Comparison of ENCODE assay signal across 29 cellular contexts in the genomic region with DNA sequence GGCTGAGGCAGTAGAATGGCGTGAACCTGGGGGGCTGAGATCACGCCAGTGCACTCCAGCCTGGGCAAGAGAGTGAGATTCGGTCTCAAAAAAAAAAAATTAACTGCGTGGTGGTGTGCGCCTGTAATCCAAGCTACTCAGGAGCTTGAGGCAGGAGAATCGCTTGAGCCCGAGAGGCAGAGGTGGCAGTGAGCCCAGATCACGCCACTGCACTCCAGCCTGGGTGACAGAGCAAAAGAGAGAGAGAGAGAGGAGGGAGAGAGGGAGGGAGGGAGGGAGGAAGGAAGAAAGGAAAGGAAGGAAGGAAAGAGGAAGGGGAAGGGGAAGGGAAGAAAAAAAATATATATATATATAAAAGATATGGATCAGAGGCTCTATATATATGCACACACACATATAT. TPM values are rescaled to one million over a fixed set of nuclear protein-coding genes. Genes with fewer than 3 reads are reported as not detected.
"Had no signal": no experiment of that assay in that cellular context is flagged by ENCODE, and none has a peak within 500 bp of the region (broad histone marks: within the 10 kb centered on the region; RNA-seq: fewer than 3 reads in every experiment).

No MANE protein-coding gene starts in this region.

- H3K27me3 ChIP-seq: foreskin keratinocyte, hepatocyte, neutrophil, pancreas, testis, upper lobe of left lung had no signal

- H3K4me1 ChIP-seq: colonic mucosa, foreskin keratinocyte, heart left ventricle, lower lobe of right lung, pancreas, spleen, tibial nerve, upper lobe of left lung had no signal

- ATAC-seq: foreskin keratinocyte; gastroesophageal sphincter; left lung; lower lobe of right lung; mucosa of descending colon; natural killer cell treated with Interleukin-12 subunit alpha and Interleukin-12 subunit beta and Interleukin-15 and Interleukin-18, amount 100 ng/mL, for 72 hours; pancreas; stimulated activated memory B cell treated with anti-CD40 and anti-IgM and Interleukin-4, amounts not matched to agents 10 μg/mL and 1 μg/mL and 100 μg/mL, for 72 hours; stimulated activated naive CD8-positive, alpha-beta T cell treated with anti-CD3 and anti-CD28 coated beads, Interleukin-15, Interleukin-2, amounts not matched to agents 100 U/mL and 50 U/mL, for 24 hours had no signal

- H3K27ac ChIP-seq: colonic mucosa, esophagus muscularis mucosa, foreskin keratinocyte, gastroesophageal sphincter, heart left ventricle, hepatocyte, left lung, lower lobe of right lung, neutrophil, pancreas, skin epidermis, spleen, testis, tibial nerve, upper lobe of left lung had no signal

- H3K4me3 ChIP-seq: colonic mucosa, esophagus muscularis mucosa, gastroesophageal sphincter, heart left ventricle, hepatocyte, left lung, lower lobe of right lung, mucosa of descending colon, pancreas, skin epidermis, spleen, testis, tibial nerve, upper lobe of left lung had no signal

- DNase-seq: colonic mucosa; effector CD8-positive, alpha-beta T cell; foreskin keratinocyte; kidney; left lung; lower lobe of right lung; naive B cell; pancreas; spleen; stimulated activated CD4-positive, alpha-beta T cell treated with anti-CD3 and anti-CD28 coated beads, Interleukin-4, amount 100 ng/mL, for 4 hours; stimulated activated naive CD8-positive, alpha-beta T cell treated with anti-CD3 and anti-CD28 coated beads, Interleukin-15, Interleukin-2, amounts not matched to agents 100 U/mL and 50 U/mL, for 24 hours; substantia nigra; testis; upper lobe of left lung had no signal

- H3K9me3 ChIP-seq: colonic mucosa, esophagus muscularis mucosa, gastroesophageal sphincter, heart left ventricle, left lung, lower lobe of right lung, mucosa of descending colon, neutrophil, pancreas, spleen, testis, upper lobe of left lung had no signal

- H3K36me3 ChIP-seq: colonic mucosa, esophagus muscularis mucosa, gastroesophageal sphincter, heart left ventricle, left lung, lower lobe of right lung, neutrophil, pancreas, spleen, tibial nerve, upper lobe of left lung had no signal

RNA-seq across cellular contexts. Expression of gene TM4SF19, which starts 6.0 kb away (rescaled TPM):
- total RNA-seq: endothelial cell of umbilical vein, esophagus muscularis mucosa, fibroblast of lung, hepatocyte, mucosa of descending colon, neural crest cell, posterior vena cava, pulmonary artery endothelial cell, tibial nerve had no signal
- polyA plus RNA-seq: endothelial cell of umbilical vein, heart left ventricle, hepatocyte had no signal
